Comparison of ENCODE assay signal across 10 cellular contexts in genomic region chr10:123153486-123154091, GRCh38. TPM values are rescaled to one million over a fixed set of nuclear protein-coding genes. Genes with fewer than 3 reads are reported as not detected.
A peak's percentile ranks its signal among the peaks of the same experiment; 100 is the strongest.
DNase-seq lines count a peak whose midpoint lies in the region; ATAC-seq, FAIRE-seq and TF ChIP-seq lines count a peak whose summit lies in the region.
"Had no signal": no experiment of that assay in that cellular context is flagged by ENCODE, and none has a peak within 500 bp of the region (broad histone marks: within the 10 kb centered on the region; RNA-seq: fewer than 3 reads in every experiment).

No MANE protein-coding gene starts in this region.

- H3K9me3 ChIP-seq in WERI-Rb-1 (ENCODE audit: severe bottlenecking) (peaks cover 9% of the 10 kb centered on the region), kidney (ENCODE audit: control insufficient read depth in 1 of 2, low read length in 2 of 2) (no peaks in the 10 kb centered on the region)

- peaks cover 0 to 13% of the 10 kb centered on the region in 2 donors for H3K4me1 ChIP-seq in kidney (ENCODE audit: control insufficient read depth in 1 of 2, insufficient read depth in 1 of 2, low read depth in 1 of 2, low read length in 2 of 2)

- peaks cover 58% of the 10 kb centered on the region for H3K4me1 Mint-ChIP-seq in activated T-cell treated with anti-CD3 and anti-CD28 coated beads, Interleukin-2, amount 50 U/mL, for 72 hours (ENCODE audit: low read depth)
- H3K4me1 Mint-ChIP-seq in stimulated activated naive CD8-positive, alpha-beta T cell treated with anti-CD3 and anti-CD28 coated beads, Interleukin-15, amount 100 ng/mL, for 72 hours = peaks cover 75% of the 10 kb centered on the region

- ATAC-seq in activated T-cell treated with anti-CD3 and anti-CD28 coated beads, Interleukin-2, amount 50 U/mL, for 72 hours (replicated peaks in 1 of 2) = no peak
- no peak for ATAC-seq in stimulated activated naive CD8-positive, alpha-beta T cell treated with anti-CD3 and anti-CD28 coated beads, Interleukin-15, amount 100 ng/mL, for 72 hours
- ATAC-seq in HG03565 (IDR thresholded peaks at IDR 0.05; ENCODE audit: unreplicated experiment) = no peak
- ATAC-seq in GM21619 (IDR thresholded peaks at IDR 0.05; ENCODE audit: unreplicated experiment) = no peak

- H3K4me3 ChIP-seq in WERI-Rb-1 (ENCODE audit: low read depth, low read length) = no peak overlapping the region
- no peak overlapping the region for H3K4me3 ChIP-seq in kidney (ENCODE audit: low read length in 2 of 2)

- TF ChIP-seq CTCF in WERI-Rb-1 (IDR thresholded peaks at IDR 0.05; ENCODE audit: low read depth, low read length) (no peak), kidney (IDR thresholded peaks at IDR 0.05; ENCODE audit: borderline replicate concordance, extremely low read depth, insufficient read depth) (no peak)

- no peaks in the 10 kb centered on the region for H3K9me3 Mint-ChIP-seq in activated T-cell treated with anti-CD3 and anti-CD28 coated beads, Interleukin-2, amount 50 U/mL, for 72 hours
- no peaks in the 10 kb centered on the region for H3K9me3 Mint-ChIP-seq in stimulated activated naive CD8-positive, alpha-beta T cell treated with anti-CD3 and anti-CD28 coated beads, Interleukin-15, amount 100 ng/mL, for 72 hours

- FAIRE-seq in kidney (lab: Jason Lieb, UNC) = no peak

- peaks cover 8% of the 10 kb centered on the region for H3K27me3 Mint-ChIP-seq in activated T-cell treated with anti-CD3 and anti-CD28 coated beads, Interleukin-2, amount 50 U/mL, for 72 hours (ENCODE audit: low read depth)
- peaks cover 38% of the 10 kb centered on the region for H3K27me3 Mint-ChIP-seq in stimulated activated naive CD8-positive, alpha-beta T cell treated with anti-CD3 and anti-CD28 coated beads, Interleukin-15, amount 100 ng/mL, for 72 hours

- H3K36me3 ChIP-seq in WERI-Rb-1 (peaks cover 44% of the 10 kb centered on the region), kidney (ENCODE audit: control insufficient read depth in 1 of 2, insufficient read depth in 2 of 2, low read length in 2 of 2) (peaks cover 3 to 5% of the 10 kb centered on the region in 2 donors)

- peak overlapping the region; percentile 99 for H3K27ac Mint-ChIP-seq in activated T-cell treated with anti-CD3 and anti-CD28 coated beads, Interleukin-2, amount 50 U/mL, for 72 hours
- no peak overlapping the region for H3K27ac Mint-ChIP-seq in stimulated activated naive CD8-positive, alpha-beta T cell treated with anti-CD3 and anti-CD28 coated beads, Interleukin-15, amount 100 ng/mL, for 72 hours

- DNase-seq in activated T-cell treated with anti-CD3 and anti-CD28 coated beads, Interleukin-2, amount 50 U/mL, for 72 hours = no peak
- no peak for DNase-seq in activated T-cell treated with anti-CD3 and anti-CD28 coated beads, Interleukin-2, amount 50 U/mL, for 1 hour
- DNase-seq in WERI-Rb-1 (no peak), kidney (peak; percentile 32), iPS-NIHi11 (ENCODE audit: low spot score) (no peak)
- DNase-seq in stimulated activated naive CD8-positive, alpha-beta T cell treated with anti-CD3 and anti-CD28 coated beads, Interleukin-15, amount 100 ng/mL, for 72 hours = no peak

- H3K27me3 ChIP-seq in WERI-Rb-1 (ENCODE audit: insufficient read depth, low read depth, severe bottlenecking) = peaks cover 44% of the 10 kb centered on the region

- H3K36me3 Mint-ChIP-seq in activated T-cell treated with anti-CD3 and anti-CD28 coated beads, Interleukin-2, amount 50 U/mL, for 72 hours (ENCODE audit: insufficient read depth in 2 of 2) = peaks cover 21 to 39% of the 10 kb centered on the region in 2 donors

- no peak overlapping the region for H3K9ac ChIP-seq in kidney (ENCODE audit: low read length in 2 of 2)

- H3K4me3 Mint-ChIP-seq in activated T-cell treated with anti-CD3 and anti-CD28 coated beads, Interleukin-2, amount 50 U/mL, for 72 hours = peak overlapping the region; percentile 80 to 97
- peak overlapping the region; percentile 47 to 93 for H3K4me3 Mint-ChIP-seq in stimulated activated naive CD8-positive, alpha-beta T cell treated with anti-CD3 and anti-CD28 coated beads, Interleukin-15, amount 100 ng/mL, for 72 hours

- H3K27ac ChIP-seq in WERI-Rb-1 (peak overlapping the region; percentile 58; the same call in 1 of the 2 replicates), kidney (ENCODE audit: low read depth in 2 of 2, low read length in 2 of 2) (no peak overlapping the region)

- intact Hi-C loops in kidney (cut with DNase I) = no loop called here

RNA-seq across cellular contexts. Expression of gene BUB3, which starts 0.6 kb away (rescaled TPM):
- 100 to 1,000 TPM; 255 TPM for total RNA-seq in activated T-cell treated with anti-CD3 and anti-CD28 coated beads, Interleukin-2, amount 50 U/mL, for 72 hours
- total RNA-seq in kidney = 60.8 TPM
- 49.0 TPM for polyA plus RNA-seq in kidney (ENCODE audit: insufficient read depth, low read depth, low replicate concordance)

RNA-seq across cellular contexts. Expression of gene HMX2, which starts 5.7 kb away (rescaled TPM):
- total RNA-seq in activated T-cell treated with anti-CD3 and anti-CD28 coated beads, Interleukin-2, amount 50 U/mL, for 72 hours = 1 to 10 TPM in 1 of 2 donors, under 1 TPM in 1; 0.58 to 1.1 TPM
- 0.25 TPM for total RNA-seq in kidney
- polyA plus RNA-seq in kidney (ENCODE audit: insufficient read depth, low read depth, low replicate concordance) = 4.0 TPM
- total RNA-seq: frontal cortex, RPMI7951 had no signal

RNA-seq across cellular contexts. Expression of gene HMX3, which starts 17.8 kb away (rescaled TPM):
- 1 to 10 TPM; 1.2 to 2.0 TPM for total RNA-seq in activated T-cell treated with anti-CD3 and anti-CD28 coated beads, Interleukin-2, amount 50 U/mL, for 72 hours
- total RNA-seq in kidney = not detected
- not detected for polyA plus RNA-seq in kidney (ENCODE audit: insufficient read depth, low read depth, low replicate concordance)
- total RNA-seq: frontal cortex, RPMI7951 had no signal
